Comparison of ENCODE assay signal across 8 cellular contexts in the genomic region with DNA sequence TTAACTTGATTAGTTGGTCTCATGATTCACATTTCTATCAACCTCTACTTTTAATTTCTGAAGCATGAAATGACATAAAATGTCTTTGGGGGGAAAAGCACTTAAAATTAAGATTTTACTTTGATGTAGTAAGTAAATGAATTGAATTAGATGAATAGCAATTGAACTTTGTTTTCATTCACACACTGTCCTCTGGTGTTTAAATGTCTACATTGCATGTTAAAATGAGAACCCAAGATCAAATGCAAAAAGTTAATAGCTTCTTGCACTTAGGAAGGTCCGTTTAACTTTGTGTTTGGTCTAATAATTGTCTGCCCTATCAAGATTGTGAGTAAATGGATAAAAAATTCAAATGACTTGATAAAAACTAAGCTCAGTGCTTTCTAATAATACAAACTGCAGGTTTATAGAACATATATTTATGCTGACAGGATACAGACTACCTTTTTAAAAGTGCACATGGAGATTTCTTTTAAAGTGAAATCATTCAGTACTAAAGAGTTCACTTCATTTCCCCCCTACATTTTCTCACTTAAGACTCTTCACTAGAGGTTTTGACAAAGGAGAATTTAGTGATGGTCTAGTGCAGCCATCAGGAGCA.
DNase-seq lines count a peak whose midpoint lies in the region; ATAC-seq, FAIRE-seq and TF ChIP-seq lines count a peak whose summit lies in the region.

No MANE protein-coding gene starts in this region.

- H3K9ac ChIP-seq in SK-N-SH = no peak overlapping the region
- no peak overlapping the region for H3K9ac ChIP-seq in parathyroid adenoma

- H3K79me2 ChIP-seq in SK-N-SH (ENCODE audit: insufficient read depth) (no peaks in the 10 kb centered on the region), parathyroid adenoma (no peaks in the 10 kb centered on the region)

- H4K20me1 ChIP-seq in SK-N-SH (ENCODE audit: insufficient read depth) = no peaks in the 10 kb centered on the region

- H3F3A ChIP-seq in SK-N-SH (replicated peaks; ENCODE audit: insufficient read depth) = peaks cover 5% of the 10 kb centered on the region

- CTCF ChIA-PET in SK-N-SH (lab: Yijun Ruan, JAX) = interaction anchor here (0.6 to 5.0 kb wide), 59 partner anchors 9 to 471 kb away, joined by 3 to 52 read pairs (median 4); a partner anchor contains a TSS

- TF ChIP-seq CTCF in SK-N-SH (IDR thresholded peaks at IDR 0.05) (peak; percentile 86), parathyroid adenoma (IDR thresholded peaks at IDR 0.05) (peak; percentile 66), omental fat pad (IDR thresholded peaks at IDR 0.05) (peak in 1 of 3 donors; percentile 19)

- 0% methylated on average over 1 of the region's 1 CpG for WGBS in SK-N-SH (ENCODE audit: low lambda C conversion rate)

- POLR2A ChIA-PET in SK-N-SH (lab: Yijun Ruan, JAX) = no interaction called here

- no peak overlapping the region; the same call in 1 of the 2 replicates for H2AFZ ChIP-seq in SK-N-SH (ENCODE audit: low read depth)
- H2AFZ ChIP-seq in parathyroid adenoma = no peak overlapping the region

- H3K9me3 ChIP-seq in SK-N-SH (no peaks in the 10 kb centered on the region), parathyroid adenoma (ENCODE audit: control insufficient read depth, low read length) (no peaks in the 10 kb centered on the region)

- no peaks in the 10 kb centered on the region for H3K36me3 ChIP-seq in SK-N-SH (replicated peaks in 1 of 2; ENCODE audit: control insufficient read depth in 1 of 2, insufficient read depth in 2 of 2, low read length in 1 of 2)
- no peaks in the 10 kb centered on the region for H3K36me3 ChIP-seq in parathyroid adenoma (ENCODE audit: control insufficient read depth, insufficient read depth, low read length)

- H3K4me1 ChIP-seq in SK-N-SH (ENCODE audit: control insufficient read depth in 1 of 2, insufficient read depth in 2 of 2, low read depth in 1 of 2, low read length in 1 of 2) (peaks cover 0 to 5% of the 10 kb centered on the region in 2 experiments; a peak in 2 of 4 replicates), parathyroid adenoma (no peaks in the 10 kb centered on the region)

- peak; percentile 92 for FAIRE-seq in endometrium (lab: Jason Lieb, UNC)

- no peak for ATAC-seq in SK-N-SH treated with all-trans-retinoic acid at 6 μM for 48 hours
- no peak for ATAC-seq in omental fat pad (ENCODE audit: low FRiP score)

- peak; percentile 87 for TF ChIP-seq RAD21 in SK-N-SH (IDR thresholded peaks at IDR 0.05; ENCODE audit: low read length)

- peak; percentile 46 for DNase-seq in SK-N-SH
- DNase-seq in NCI-H345 treated with DMSO at 0.1 percent for 48 hours (lab: John Stamatoyannopoulos, UW; ENCODE audit: unreplicated experiment) = peak; percentile 9
- no peak for DNase-seq in omental fat pad (ENCODE audit: low spot score)
- DNase-seq in GM19240 (ENCODE audit: insufficient read length, low spot score) = no peak
- DNase-seq in T-helper 9 cell = no peak

- H3K4me3 ChIP-seq in SK-N-SH (ENCODE audit: low read depth in 2 of 2, low read length in 1 of 2) = no peak overlapping the region; a peak in 1 of 4 replicates
- H3K4me3 ChIP-seq in parathyroid adenoma (ENCODE audit: low read depth, low read length) = no peak overlapping the region

- H3K27me3 ChIP-seq in SK-N-SH (ENCODE audit: insufficient read depth) (no peaks in the 10 kb centered on the region), parathyroid adenoma (ENCODE audit: control insufficient read depth, insufficient read depth, low read length) (no peaks in the 10 kb centered on the region)

- no peaks in the 10 kb centered on the region for H3K9me2 ChIP-seq in SK-N-SH

- no peak for TF ChIP-seq EP300 in SK-N-SH (IDR thresholded peaks at IDR 0.05; ENCODE audit: borderline replicate concordance in 1 of 2, low read depth in 1 of 2, low read length in 1 of 2)

- H3K4me2 ChIP-seq in SK-N-SH (no peak overlapping the region), parathyroid adenoma (ENCODE audit: low read length) (no peak overlapping the region)

- H3K27ac ChIP-seq in SK-N-SH (ENCODE audit: low read depth in 2 of 2, low read length in 1 of 2) = peak overlapping the region in 1 of 2 experiments; percentile 51; a peak in 1 of 4 replicates
- H3K27ac ChIP-seq in parathyroid adenoma = no peak overlapping the region

TF ChIP-seq in SK-N-SH, 30 proteins besides CTCF, POLR2A, EP300 and RAD21:
- TF ChIP-seq RCOR1 (IDR thresholded peaks at IDR 0.05; ENCODE audit: low read length) (no peak), SMC3 (IDR thresholded peaks at IDR 0.05; ENCODE audit: low read depth, low read length) (peak; percentile 78)

TF ChIP-seq in SK-N-SH treated with all-trans-retinoic acid at 6 μM for 48 hours, 23 proteins besides CTCF, POLR2A, EP300 and RAD21:
- TF ChIP-seq ZFP3 (CRISPR knock-in tag; IDR thresholded peaks at IDR 0.05) (no peak), ZNF70 (CRISPR knock-in tag; IDR thresholded peaks at IDR 0.05) (no peak), ESRRG (CRISPR knock-in tag; IDR thresholded peaks at IDR 0.05) (no peak), TCF4 (CRISPR knock-in tag; IDR thresholded peaks at IDR 0.05; ENCODE audit: borderline replicate concordance) (no peak), ARNTL (CRISPR knock-in tag; IDR thresholded peaks at IDR 0.05; ENCODE audit: borderline replicate concordance, low read depth) (no peak), ZC3H10 (CRISPR knock-in tag; IDR thresholded peaks at IDR 0.05) (no peak), ISL1 (CRISPR knock-in tag; IDR thresholded peaks at IDR 0.05) (no peak), ZNF565 (CRISPR knock-in tag; conservative IDR thresholded peaks at IDR 0.05; ENCODE audit: low read depth) (no peak), CSDC2 (CRISPR knock-in tag; IDR thresholded peaks at IDR 0.05) (no peak), BACH2 (CRISPR knock-in tag; IDR thresholded peaks at IDR 0.05; ENCODE audit: borderline replicate concordance) (no peak)
- TF ChIP-seq, protein P1, sequence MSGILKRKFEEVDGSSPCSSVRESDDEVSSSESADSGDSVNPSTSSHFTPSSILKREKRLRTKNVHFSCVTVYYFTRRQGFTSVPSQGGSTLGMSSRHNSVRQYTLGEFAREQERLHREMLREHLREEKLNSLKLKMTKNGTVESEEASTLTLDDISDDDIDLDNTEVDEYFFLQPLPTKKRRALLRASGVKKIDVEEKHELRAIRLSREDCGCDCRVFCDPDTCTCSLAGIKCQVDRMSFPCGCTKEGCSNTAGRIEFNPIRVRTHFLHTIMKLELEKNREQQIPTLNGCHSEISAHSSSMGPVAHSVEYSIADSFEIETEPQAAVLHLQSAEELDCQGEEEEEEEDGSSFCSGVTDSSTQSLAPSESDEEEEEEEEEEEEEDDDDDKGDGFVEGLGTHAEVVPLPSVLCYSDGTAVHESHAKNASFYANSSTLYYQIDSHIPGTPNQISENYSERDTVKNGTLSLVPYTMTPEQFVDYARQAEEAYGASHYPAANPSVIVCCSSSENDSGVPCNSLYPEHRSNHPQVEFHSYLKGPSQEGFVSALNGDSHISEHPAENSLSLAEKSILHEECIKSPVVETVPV (CRISPR knock-in tag; IDR thresholded peaks at IDR 0.05) = no peak
- TF ChIP-seq, protein P2, sequence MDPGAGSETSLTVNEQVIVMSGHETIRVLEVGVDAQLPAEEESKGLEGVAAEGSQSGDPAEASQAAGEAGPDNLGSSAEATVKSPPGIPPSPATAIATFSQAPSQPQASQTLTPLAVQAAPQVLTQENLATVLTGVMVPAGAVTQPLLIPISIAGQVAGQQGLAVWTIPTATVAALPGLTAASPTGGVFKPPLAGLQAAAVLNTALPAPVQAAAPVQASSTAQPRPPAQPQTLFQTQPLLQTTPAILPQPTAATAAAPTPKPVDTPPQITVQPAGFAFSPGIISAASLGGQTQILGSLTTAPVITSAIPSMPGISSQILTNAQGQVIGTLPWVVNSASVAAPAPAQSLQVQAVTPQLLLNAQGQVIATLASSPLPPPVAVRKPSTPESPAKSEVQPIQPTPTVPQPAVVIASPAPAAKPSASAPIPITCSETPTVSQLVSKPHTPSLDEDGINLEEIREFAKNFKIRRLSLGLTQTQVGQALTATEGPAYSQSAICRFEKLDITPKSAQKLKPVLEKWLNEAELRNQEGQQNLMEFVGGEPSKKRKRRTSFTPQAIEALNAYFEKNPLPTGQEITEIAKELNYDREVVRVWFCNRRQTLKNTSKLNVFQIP (CRISPR knock-in tag; IDR thresholded peaks at IDR 0.05; ENCODE audit: borderline replicate concordance, low read depth) = no peak
- TF ChIP-seq, protein P3, sequence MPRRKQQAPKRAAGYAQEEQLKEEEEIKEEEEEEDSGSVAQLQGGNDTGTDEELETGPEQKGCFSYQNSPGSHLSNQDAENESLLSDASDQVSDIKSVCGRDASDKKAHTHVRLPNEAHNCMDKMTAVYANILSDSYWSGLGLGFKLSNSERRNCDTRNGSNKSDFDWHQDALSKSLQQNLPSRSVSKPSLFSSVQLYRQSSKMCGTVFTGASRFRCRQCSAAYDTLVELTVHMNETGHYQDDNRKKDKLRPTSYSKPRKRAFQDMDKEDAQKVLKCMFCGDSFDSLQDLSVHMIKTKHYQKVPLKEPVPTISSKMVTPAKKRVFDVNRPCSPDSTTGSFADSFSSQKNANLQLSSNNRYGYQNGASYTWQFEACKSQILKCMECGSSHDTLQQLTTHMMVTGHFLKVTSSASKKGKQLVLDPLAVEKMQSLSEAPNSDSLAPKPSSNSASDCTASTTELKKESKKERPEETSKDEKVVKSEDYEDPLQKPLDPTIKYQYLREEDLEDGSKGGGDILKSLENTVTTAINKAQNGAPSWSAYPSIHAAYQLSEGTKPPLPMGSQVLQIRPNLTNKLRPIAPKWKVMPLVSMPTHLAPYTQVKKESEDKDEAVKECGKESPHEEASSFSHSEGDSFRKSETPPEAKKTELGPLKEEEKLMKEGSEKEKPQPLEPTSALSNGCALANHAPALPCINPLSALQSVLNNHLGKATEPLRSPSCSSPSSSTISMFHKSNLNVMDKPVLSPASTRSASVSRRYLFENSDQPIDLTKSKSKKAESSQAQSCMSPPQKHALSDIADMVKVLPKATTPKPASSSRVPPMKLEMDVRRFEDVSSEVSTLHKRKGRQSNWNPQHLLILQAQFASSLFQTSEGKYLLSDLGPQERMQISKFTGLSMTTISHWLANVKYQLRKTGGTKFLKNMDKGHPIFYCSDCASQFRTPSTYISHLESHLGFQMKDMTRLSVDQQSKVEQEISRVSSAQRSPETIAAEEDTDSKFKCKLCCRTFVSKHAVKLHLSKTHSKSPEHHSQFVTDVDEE (CRISPR knock-in tag; IDR thresholded peaks at IDR 0.05) = no peak

Comparison
In these comparisons a context has a peak if more than half of its experiments do, and no peak if none do; other contexts are left out.
1. DNase-seq: peak in SK-N-SH (single experiment) and NCI-H345 treated with DMSO at 0.1 percent for 48 hours (single experiment); none in omental fat pad (single experiment), GM19240 (single experiment) and T-helper 9 cell (single experiment).